Comparison of ENCODE assay signal across 8 cellular contexts in the genomic region with DNA sequence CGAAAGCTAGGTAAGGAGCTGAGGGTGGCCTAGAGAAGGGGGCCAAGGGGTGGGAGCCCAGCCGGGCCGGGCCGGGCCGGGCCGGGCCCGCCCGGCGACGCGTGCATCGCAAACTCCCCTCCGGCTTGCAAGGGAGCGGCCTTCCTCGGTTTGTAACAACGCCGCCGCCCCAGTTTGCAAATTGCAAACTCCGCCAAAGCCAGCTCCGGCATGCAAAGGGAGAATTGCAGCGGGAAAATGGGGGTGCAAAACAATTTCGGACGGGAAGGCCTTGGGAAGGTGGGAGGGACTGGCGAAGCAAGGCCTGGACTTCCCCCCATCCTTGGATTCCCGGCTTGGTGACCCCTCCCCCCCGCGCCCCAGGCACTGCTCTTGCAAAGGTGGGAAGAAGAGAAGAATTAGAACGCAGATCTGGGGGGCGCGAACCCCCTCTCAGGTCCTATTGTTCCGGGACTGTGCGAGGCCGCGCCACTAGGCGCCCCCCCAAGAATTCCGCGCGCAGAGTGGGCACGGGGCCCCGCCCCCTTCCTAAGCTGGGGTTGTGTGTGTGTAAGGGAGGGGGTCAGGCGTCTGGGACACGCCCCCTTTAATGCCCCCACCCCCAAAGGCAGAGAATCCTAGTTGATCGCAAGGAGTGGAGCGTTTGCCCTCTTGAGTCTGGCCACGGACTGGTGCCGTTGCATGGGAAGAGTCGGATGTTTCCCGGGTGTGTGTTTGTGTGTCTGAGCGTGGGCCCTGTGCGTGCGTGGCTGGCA. TPM values are rescaled to one million over a fixed set of nuclear protein-coding genes. Genes with fewer than 3 reads are reported as not detected.
DNase-seq lines count a peak whose midpoint lies in the region; ATAC-seq, FAIRE-seq and TF ChIP-seq lines count a peak whose summit lies in the region.

No MANE protein-coding gene starts in this region.

- 0 out of 5 replicates have a peak, but pooled peaks of 1 of the 2 experiments have one; percentile 4 for TF ChIP-seq RAD21 in A549 (conservative IDR thresholded peaks at IDR 0.05 in 1 of 2, IDR thresholded peaks at IDR 0.05 in 1 of 2)

- in situ Hi-C loops in GM13977 (cut with MboI; ENCODE audit: low pct_unique_long_range_greater_than_20kb, low sequenced_read_pairs, unreplicated experiment) = no loop called here

- H3K4me1 ChIP-seq in A549 = peaks cover 11% of the 10 kb centered on the region

- TF ChIP-seq CTCF in A549 (IDR thresholded peaks at IDR 0.05) (no peak), GM13977 (IDR thresholded peaks at IDR 0.05; ENCODE audit: extremely low read depth, insufficient read depth, missing control alignments) (no peak)

- no peak for TF ChIP-seq EP300 in A549 (IDR thresholded peaks at IDR 0.05)

- H3K27ac ChIP-seq in A549 = peak overlapping the region; percentile 97 to 99

- CTCF ChIA-PET in A549 (lab: Yijun Ruan, JAX) = interaction anchor here (0.7 to 1.3 kb wide), 4 partner anchors 10 to 33 kb away, joined by 3 to 4 read pairs (median 4); no protein-coding TSS in a partner anchor

- POLR2A ChIA-PET in A549 (lab: Yijun Ruan, JAX) = interaction anchor here (0.6 to 1.0 kb wide), 4 partner anchors 10 to 96 kb away, joined by 3 to 5 read pairs (median 3); partner anchors contain the start of genes NOSIP and RPS11

- H3K9me3 ChIP-seq in A549 = no peaks in the 10 kb centered on the region

- no peak for TF ChIP-seq POLR2A in A549 (IDR thresholded peaks at IDR 0.05; ENCODE audit: low read length)

- DNase-seq in A549 (ENCODE audit: low read depth in 1 of 2, low spot score in 1 of 2) = peak; percentile 84 to 87
- DNase-seq in GM13977 (ENCODE audit: low spot score) = peak; percentile 48
- DNase-seq in NOMO-1 treated with DMSO at 0.1 percent for 48 hours (lab: John Stamatoyannopoulos, UW; ENCODE audit: unreplicated experiment) = peak; percentile 33
- DNase-seq in activated effector memory CD4-positive, alpha-beta T cell treated with Interleukin-2 at 50 U/mL for 16 hours = peak; percentile 38
- DNase-seq in foreskin melanocyte = peak; percentile 52
- peak; percentile 15 for DNase-seq in occipital lobe (lab: John Stamatoyannopoulos, UW)

- peak overlapping the region; percentile 93 for H3K4me2 ChIP-seq in A549

- 1% methylated on average over 34 of the region's 51 CpGs for WGBS in A549 (ENCODE audit: missing lambda C conversion rate)

- no peak for FAIRE-seq in A549 (lab: Jason Lieb, UNC)

- peak; percentile 8 to 16 for ATAC-seq in A549
- no peak for ATAC-seq in HG03469 (IDR thresholded peaks at IDR 0.05; ENCODE audit: unreplicated experiment)
- ATAC-seq in HG02588 (IDR thresholded peaks at IDR 0.05; ENCODE audit: unreplicated experiment) = no peak

- peak overlapping the region; percentile 63 for H3K4me3 ChIP-seq in A549

TF ChIP-seq in A549, 52 proteins besides CTCF, POLR2A, EP300 and RAD21:
- TF ChIP-seq KDM1A (IDR thresholded peaks at IDR 0.05; ENCODE audit: low read depth) = 0 out of 2 replicates have a peak, but pooled peaks have one; percentile 30
- TF ChIP-seq E2F6 (IDR thresholded peaks at IDR 0.05; ENCODE audit: borderline replicate concordance, low read depth) = peak; percentile 54; the same call in 1 of the 2 replicates
- TF ChIP-seq RARB (CRISPR knock-in tag; IDR thresholded peaks at IDR 0.05) = no peak
- TF ChIP-seq ZSCAN20 (CRISPR knock-in tag; IDR thresholded peaks at IDR 0.05) = no peak
- no peak for TF ChIP-seq SMC3 (IDR thresholded peaks at IDR 0.05)
- TF ChIP-seq REST (IDR thresholded peaks at IDR 0.05) = no peak
- peak; percentile 27; the same call in 1 of the 2 replicates for TF ChIP-seq TFCP2L1 (CRISPR knock-in tag; IDR thresholded peaks at IDR 0.05)
- TF ChIP-seq, protein P1, sequence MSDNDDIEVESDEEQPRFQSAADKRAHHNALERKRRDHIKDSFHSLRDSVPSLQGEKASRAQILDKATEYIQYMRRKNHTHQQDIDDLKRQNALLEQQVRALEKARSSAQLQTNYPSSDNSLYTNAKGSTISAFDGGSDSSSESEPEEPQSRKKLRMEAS (IDR thresholded peaks at IDR 0.05) = peak; percentile 47
- TF ChIP-seq JUN (IDR thresholded peaks at IDR 0.05) = 0 out of 5 replicates have a peak, but pooled peaks of 1 of the 2 experiments have one; percentile 2
- peak; percentile 54; the same call in 1 of the 2 replicates for TF ChIP-seq PHF8 (IDR thresholded peaks at IDR 0.05; ENCODE audit: borderline replicate concordance, low read depth)
- TF ChIP-seq ZNF302 (CRISPR knock-in tag; IDR thresholded peaks at IDR 0.05) = no peak
- TF ChIP-seq NPAS2 (CRISPR knock-in tag; IDR thresholded peaks at IDR 0.05; ENCODE audit: borderline replicate concordance) = no peak
TF ChIP-seq in A549: peak in this region for 6.

RNA-seq across cellular contexts. Expression of gene PRR12, which starts 0.9 kb away (rescaled TPM):
- polyA plus RNA-seq in A549 (2011; rRNA removed) (0.78 and 1.6 TPM in 2 replicates), A549 (2017; fragmentation: RNase III; extraction: RNeasy Plus Mini Kit Qiagen cat#74134 plus additional on column Dnase treatment) (13.0 to 16.3 TPM (median 15.6 TPM) in 3 replicates)
- polyA plus RNA-seq in A549 (2012; cell fraction: cytosol; rRNA removed) = 3.9 and 5.4 TPM in 2 replicates
- polyA plus RNA-seq in A549 (2012; cell fraction: nucleus; rRNA removed) = 12.6 and 13.4 TPM in 2 replicates
- 0.83 and 2.8 TPM in 2 replicates for polyA minus RNA-seq in A549 (2011; rRNA and poly(A)+ RNA removed)
- 2.5 TPM for total RNA-seq in occipital lobe

RNA-seq across cellular contexts. Expression of gene PRRG2, which starts 10.8 kb away (rescaled TPM):
- 0.53 and 0.82 TPM in 2 replicates for polyA plus RNA-seq in A549 (2011; rRNA removed)
- polyA plus RNA-seq in A549 (2012; cell fraction: cytosol; rRNA removed) = 0.45 and 0.54 TPM in 2 replicates
- 0.55 and 0.66 TPM in 2 replicates for polyA plus RNA-seq in A549 (2012; cell fraction: nucleus; rRNA removed)
- 0.68 to 1.1 TPM (median 1.0 TPM) in 3 replicates for polyA plus RNA-seq in A549 (2017; fragmentation: RNase III; extraction: RNeasy Plus Mini Kit Qiagen cat#74134 plus additional on column Dnase treatment)
- polyA minus RNA-seq in A549 (2011; rRNA and poly(A)+ RNA removed) = 0.44 and 0.54 TPM in 2 replicates
- total RNA-seq in occipital lobe = 0.31 TPM

RNA-seq across cellular contexts. Expression of gene NOSIP, which starts 11.6 kb away (rescaled TPM):
- polyA plus RNA-seq in A549 (2011; rRNA removed) (49.0 and 52.5 TPM in 2 replicates), A549 (2017; fragmentation: RNase III; extraction: RNeasy Plus Mini Kit Qiagen cat#74134 plus additional on column Dnase treatment) (98.0 to 105 TPM (median 101 TPM) in 3 replicates)
- polyA plus RNA-seq in A549 (2012; cell fraction: cytosol; rRNA removed) = 187 and 189 TPM in 2 replicates
- polyA plus RNA-seq in A549 (2012; cell fraction: nucleus; rRNA removed) = 179 and 276 TPM in 2 replicates
- polyA minus RNA-seq in A549 (2011; rRNA and poly(A)+ RNA removed) = 67.2 and 78.2 TPM in 2 replicates
- 22.8 TPM for total RNA-seq in occipital lobe

RNA-seq across cellular contexts. Expression of gene RRAS, which starts 48.0 kb away (rescaled TPM):
- polyA plus RNA-seq in A549 (2011; rRNA removed) = 45.9 and 47.6 TPM in 2 replicates
- 217 and 248 TPM in 2 replicates for polyA plus RNA-seq in A549 (2012; cell fraction: cytosol; rRNA removed)
- polyA plus RNA-seq in A549 (2012; cell fraction: nucleus; rRNA removed) = 168 and 175 TPM in 2 replicates
- 49.2 to 55.4 TPM (median 50.2 TPM) in 3 replicates for polyA plus RNA-seq in A549 (2017; fragmentation: RNase III; extraction: RNeasy Plus Mini Kit Qiagen cat#74134 plus additional on column Dnase treatment)
- 33.7 and 42.6 TPM in 2 replicates for polyA minus RNA-seq in A549 (2011; rRNA and poly(A)+ RNA removed)
- 1.1 TPM for total RNA-seq in occipital lobe

RNA-seq across cellular contexts. Expression of gene SCAF1, which starts 50.1 kb away (rescaled TPM):
- polyA plus RNA-seq in A549 (2011; rRNA removed) (4.0 and 6.1 TPM in 2 replicates), A549 (2017; fragmentation: RNase III; extraction: RNeasy Plus Mini Kit Qiagen cat#74134 plus additional on column Dnase treatment) (41.0 to 47.9 TPM (median 47.2 TPM) in 3 replicates)
- polyA plus RNA-seq in A549 (2012; cell fraction: cytosol; rRNA removed) = 19.9 and 23.2 TPM in 2 replicates
- 46.7 and 82.1 TPM in 2 replicates for polyA plus RNA-seq in A549 (2012; cell fraction: nucleus; rRNA removed)
- polyA minus RNA-seq in A549 (2011; rRNA and poly(A)+ RNA removed) = 2.1 and 5.1 TPM in 2 replicates
- total RNA-seq in occipital lobe = 11.5 TPM

Comparison
In these comparisons a context has a peak if more than half of its experiments do, and no peak if none do; other contexts are left out.
1. ATAC-seq: peak in A549 (2 of 2); none in HG03469 (single experiment) and HG02588 (single experiment).
2. DNase-seq: peak in every context shown above with its lines; median percentile 86 in A549; 52 in foreskin melanocyte; 48 in GM13977; 38 in activated effector memory CD4-positive, alpha-beta T cell treated with Interleukin-2 at 50 U/mL for 16 hours; 33 in NOMO-1 treated with DMSO at 0.1 percent for 48 hours; 15 in occipital lobe.